Comparison of ENCODE assay signal across 15 cellular contexts in the genomic region with DNA sequence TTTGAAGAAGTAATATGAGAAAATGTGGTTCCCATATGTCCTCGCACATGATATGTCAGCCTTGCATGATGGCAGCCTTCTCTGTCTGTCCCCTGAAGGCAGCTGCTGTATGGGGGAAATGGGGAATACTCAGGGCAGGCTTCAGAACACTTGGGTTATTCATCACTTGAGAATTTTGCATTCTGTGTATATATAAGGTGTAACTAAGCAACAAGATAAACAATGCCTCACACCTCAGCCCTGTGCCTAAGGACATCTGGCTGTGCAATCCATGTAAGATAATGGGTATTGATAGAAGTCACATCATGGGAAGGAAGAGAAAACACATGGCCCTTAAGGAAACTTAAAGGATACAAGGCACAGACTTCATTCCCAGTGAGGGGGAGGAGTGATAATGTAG. TPM values are rescaled to one million over a fixed set of nuclear protein-coding genes. Genes with fewer than 3 reads are reported as not detected.
A peak's percentile ranks its signal among the peaks of the same experiment; 100 is the strongest.
DNase-seq lines count a peak whose midpoint lies in the region; TF ChIP-seq lines count a peak whose summit lies in the region.
"Had no signal": no experiment of that assay in that cellular context is flagged by ENCODE, and none has a peak within 500 bp of the region (broad histone marks: within the 10 kb centered on the region; RNA-seq: fewer than 3 reads in every experiment).

No MANE protein-coding gene starts in this region.

- no peaks in the 10 kb centered on the region for H3K79me2 ChIP-seq in mesendoderm (ENCODE audit: control insufficient read depth, insufficient read depth, low read length)

- TF ChIP-seq CTCF in endothelial cell (IDR thresholded peaks at IDR 0.05; ENCODE audit: unreplicated experiment) (no peak), prostate gland (IDR thresholded peaks at IDR 0.05) (no peak), adrenal gland (IDR thresholded peaks at IDR 0.05) (no peak)

- TF ChIP-seq POLR2A in prostate gland (IDR thresholded peaks at IDR 0.05), result no peak
- TF ChIP-seq POLR2A in adrenal gland (IDR thresholded peaks at IDR 0.05), result no peak

- no peak overlapping the region for H3K4me3 ChIP-seq in MG63
- no peak overlapping the region for H3K4me3 ChIP-seq in mesendoderm (ENCODE audit: low read length)
- H3K4me3 ChIP-seq in prostate gland, result no peak overlapping the region
- no peak overlapping the region for H3K4me3 ChIP-seq in adrenal gland

- H3K27me3 ChIP-seq in MG63, result no peaks in the 10 kb centered on the region
- H3K27me3 ChIP-seq in mesendoderm (ENCODE audit: insufficient read depth, low read length, poor library complexity), result no peaks in the 10 kb centered on the region
- no peaks in the 10 kb centered on the region for H3K27me3 ChIP-seq in prostate gland (replicated peaks; ENCODE audit: insufficient read depth)
- no peaks in the 10 kb centered on the region for H3K27me3 ChIP-seq in adrenal gland

- no peak overlapping the region for H3K4me2 ChIP-seq in mesendoderm (ENCODE audit: low read length)

- H3K56ac ChIP-seq in mesendoderm (ENCODE audit: low read length), result no peak overlapping the region

- H2BK120ac ChIP-seq in mesendoderm (ENCODE audit: low read depth, low read length), result no peak overlapping the region

- H3K4me1 ChIP-seq in mesendoderm (ENCODE audit: control insufficient read depth, low read depth, low read length), result peaks cover 13% of the 10 kb centered on the region
- no peaks in the 10 kb centered on the region for H3K4me1 ChIP-seq in prostate gland (replicated peaks)
- H3K4me1 ChIP-seq in adrenal gland (replicated peaks in 1 of 2), result no peaks in the 10 kb centered on the region

- H3K36me3 ChIP-seq in MG63, result no peaks in the 10 kb centered on the region
- H3K36me3 ChIP-seq in mesendoderm (ENCODE audit: control insufficient read depth, insufficient read depth, low read length), result no peaks in the 10 kb centered on the region
- H3K36me3 ChIP-seq in prostate gland, result no peaks in the 10 kb centered on the region
- H3K36me3 ChIP-seq in adrenal gland (replicated peaks in 1 of 2), result no peaks in the 10 kb centered on the region

- peaks cover 2% of the 10 kb centered on the region for H3K27me3 Mint-ChIP-seq in endothelial cell (ENCODE audit: unreplicated experiment)
- H3K27me3 Mint-ChIP-seq: activated B cell treated with CpG ODN at 0.5 μM for 24 hours; activated T-cell treated with anti-CD3 and anti-CD28 coated beads, Interleukin-2, amount 50 U/mL, for 24 hours; brain had no signal

- H3K18ac ChIP-seq in mesendoderm (ENCODE audit: low read length), result no peak overlapping the region

- H3K9me3 ChIP-seq in MG63 (no peaks in the 10 kb centered on the region), prostate gland (no peaks in the 10 kb centered on the region), adrenal gland (replicated peaks in 1 of 3) (no peaks in the 10 kb centered on the region)

- H3K27ac ChIP-seq in mesendoderm (ENCODE audit: low read depth, low read length) (peak overlapping the region; percentile 16), prostate gland (no peak overlapping the region), adrenal gland (no peak overlapping the region)
- H3K27ac ChIP-seq: C4-2B had no signal

- no peaks in the 10 kb centered on the region for H3K36me3 Mint-ChIP-seq in endothelial cell (ENCODE audit: low read depth, unreplicated experiment)

- H3K79me1 ChIP-seq in mesendoderm (ENCODE audit: low read length), result no peaks in the 10 kb centered on the region

- H3K4me1 Mint-ChIP-seq in endothelial cell (ENCODE audit: unreplicated experiment), result peaks cover 16% of the 10 kb centered on the region
- H3K4me1 Mint-ChIP-seq: activated B cell treated with CpG ODN at 0.5 μM for 24 hours had no signal

- H2BK5ac ChIP-seq in mesendoderm (ENCODE audit: low read length), result no peak overlapping the region

- peak overlapping the region; percentile 13 for H3K27ac Mint-ChIP-seq in endothelial cell (ENCODE audit: unreplicated experiment)
- H3K27ac Mint-ChIP-seq: activated B cell treated with CpG ODN at 0.5 μM for 24 hours; activated T-cell treated with anti-CD3 and anti-CD28 coated beads, Interleukin-2, amount 50 U/mL, for 24 hours had no signal

- no peak overlapping the region for H3K4ac ChIP-seq in mesendoderm (ENCODE audit: low read depth, low read length)

- H4K5ac ChIP-seq in mesendoderm (ENCODE audit: low read length), result no peak overlapping the region

- H3K9ac ChIP-seq in mesendoderm (ENCODE audit: low read length), result no peak overlapping the region

- H3K4me3 Mint-ChIP-seq in endothelial cell (ENCODE audit: unreplicated experiment), result no peak overlapping the region
- H3K4me3 Mint-ChIP-seq: activated B cell treated with CpG ODN at 0.5 μM for 24 hours; activated T-cell treated with anti-CD3 and anti-CD28 coated beads, Interleukin-2, amount 50 U/mL, for 24 hours; brain; neural crest cell had no signal

- DNase-seq in Daoy (ENCODE audit: low read depth) (peak; percentile 60), MG63 (peak; percentile 3), endothelial cell (ENCODE audit: low spot score) (no peak), mesendoderm (peak; percentile 94), NCI-H345 treated with DMSO at 0.1 percent for 48 hours (lab: John Stamatoyannopoulos, UW; ENCODE audit: unreplicated experiment) (no peak), prostate gland (ENCODE audit: low spot score) (no peak), adrenal gland (no peak), NCI-H2196 treated with DMSO at 0.1 percent for 48 hours (lab: John Stamatoyannopoulos, UW; ENCODE audit: unreplicated experiment) (no peak)
- DNase-seq: activated B cell treated with CpG ODN at 0.5 μM for 24 hours; activated T-cell treated with anti-CD3 and anti-CD28 coated beads, Interleukin-2, amount 50 U/mL, for 24 hours; GDM1; NCI-H524 treated with DMSO at 0.1 percent for 48 hours had no signal

- H2AK5ac ChIP-seq in mesendoderm (ENCODE audit: low read length), result no peak overlapping the region

- H4K8ac ChIP-seq in mesendoderm (ENCODE audit: low read depth, low read length), result no peak overlapping the region

- intact Hi-C loops in prostate gland (cut with DNase I), result no loop called here
- intact Hi-C loops in adrenal gland (cut with DNase I), result no loop called here

- no CpG with 5 or more reads among the region's 1 CpG for WGBS in mesendoderm (ENCODE audit: extremely low coverage, insufficient coverage, low lambda C conversion rate)
- 82% methylated on average over 1 of the region's 1 CpG for WGBS in prostate gland
- WGBS in adrenal gland, 4 donors, result 63 to 89% (median 74%) methylated on average over 1 of the region's 1 CpG

- no peak overlapping the region for H3K23ac ChIP-seq in mesendoderm (ENCODE audit: low read length)

- no peak overlapping the region for H2BK15ac ChIP-seq in mesendoderm (replicated peaks; ENCODE audit: low read depth)

- no peaks in the 10 kb centered on the region for H3K9me3 Mint-ChIP-seq in endothelial cell (ENCODE audit: unreplicated experiment)
- H3K9me3 Mint-ChIP-seq: activated B cell treated with CpG ODN at 0.5 μM for 24 hours; activated T-cell treated with anti-CD3 and anti-CD28 coated beads, Interleukin-2, amount 50 U/mL, for 24 hours; neural crest cell had no signal

RNA-seq across cellular contexts. Expression of a gene that starts 52.4 kb away (rescaled TPM):
- total RNA-seq in Daoy (2014; rRNA removed; shearing (Covaris generic)), result 0.77 and 1.1 TPM in 2 replicates
- total RNA-seq in MG63 (2014; rRNA removed; shearing (Covaris generic); ENCODE audit: low replicate concordance), result not detected in 2 replicates
- total RNA-seq in endothelial cell (ENCODE audit: unreplicated experiment) (0.41 TPM), prostate gland (10 to 100 TPM; 10.7 to 60.2 TPM), adrenal gland (1 to 10 TPM in 2 of 8 donors, under 1 TPM in 3, not detected in 3; 0.04 to 3.9 (median 0.57) TPM)
- 0.07 TPM for polyA plus RNA-seq in mesendoderm (2013, experiment 1 of 2)
- 0.13 TPM for polyA plus RNA-seq in mesendoderm (2013, experiment 2 of 2)
- polyA plus RNA-seq in adrenal gland, result 1 to 10 TPM in 2 of 3 donors, under 1 TPM in 1; 0.37 to 3.2 (median 1.1) TPM

Comparison
In these comparisons a context has a peak if more than half of its experiments do, and no peak if none do; other contexts are left out.
1. DNase-seq: peak in Daoy (single experiment), MG63 (single experiment) and mesendoderm (single experiment); none in endothelial cell (single experiment), NCI-H345 treated with DMSO at 0.1 percent for 48 hours (single experiment), prostate gland (single experiment), adrenal gland (0 of 7) and NCI-H2196 treated with DMSO at 0.1 percent for 48 hours (single experiment).